In genomic region chr20:13105071-13105470, GRCh38 we compare ENCODE assay signal across 14 cellular contexts.
"Had no signal": no experiment of that assay in that cellular context is flagged by ENCODE, and none has a peak within 500 bp of the region (broad histone marks: within the 10 kb centered on the region; RNA-seq: fewer than 3 reads in every experiment).

No MANE protein-coding gene starts in this region.

- H3K36me3 ChIP-seq: pancreas, tibial nerve had no signal

- H3K9me3 ChIP-seq: heart left ventricle, pancreas, tibial nerve had no signal

- ATAC-seq: activated CD4-positive, CD25-positive, alpha-beta regulatory T cell treated with anti-CD3 and anti-CD28 coated beads, Interleukin-2, amount 50 U/mL, for 24 hours; heart left ventricle; stimulated activated naive B cell treated with anti-CD40 and anti-IgM and Interleukin-4, amounts not matched to agents 10 μg/mL and 1 μg/mL and 100 μg/mL, for 72 hours had no signal

- DNase-seq: activated CD4-positive, alpha-beta T cell treated with anti-CD3 and anti-CD28 coated beads, Interleukin-2, amount 50 U/mL, for 1 hour; activated CD8-positive, alpha-beta memory T cell treated with anti-CD3 and anti-CD28 coated beads for 24 hours; activated naive CD4-positive, alpha-beta T cell; activated naive CD8-positive, alpha-beta T cell treated with anti-CD3 and anti-CD28 coated beads, Interleukin-2, amount 10 ng/mL, durations not matched to agents 7 days and 5 days; cortex of kidney; effector CD8-positive, alpha-beta T cell; heart left ventricle; pancreas; stimulated activated CD4-positive, alpha-beta T cell treated with anti-CD3 and anti-CD28 coated beads, Interleukin-4, amount 100 ng/mL, for 1 hour; stimulated activated naive B cell treated with anti-CD40 and anti-IgM and Interleukin-4, amounts not matched to agents 10 μg/mL and 1 μg/mL and 100 μg/mL, for 72 hours had no signal

- FAIRE-seq: endothelial cell of umbilical vein had no signal

- H3K27me3 ChIP-seq: heart left ventricle, pancreas, tibial nerve had no signal

- H3K4me1 ChIP-seq: pancreas had no signal

- H3K27ac ChIP-seq: heart left ventricle, pancreas, SK-N-MC, tibial nerve had no signal

- H3K4me3 ChIP-seq: heart left ventricle, pancreas, SK-N-MC, tibial nerve had no signal
